28 cellular contexts compared by ENCODE assay signal in the genomic region with DNA sequence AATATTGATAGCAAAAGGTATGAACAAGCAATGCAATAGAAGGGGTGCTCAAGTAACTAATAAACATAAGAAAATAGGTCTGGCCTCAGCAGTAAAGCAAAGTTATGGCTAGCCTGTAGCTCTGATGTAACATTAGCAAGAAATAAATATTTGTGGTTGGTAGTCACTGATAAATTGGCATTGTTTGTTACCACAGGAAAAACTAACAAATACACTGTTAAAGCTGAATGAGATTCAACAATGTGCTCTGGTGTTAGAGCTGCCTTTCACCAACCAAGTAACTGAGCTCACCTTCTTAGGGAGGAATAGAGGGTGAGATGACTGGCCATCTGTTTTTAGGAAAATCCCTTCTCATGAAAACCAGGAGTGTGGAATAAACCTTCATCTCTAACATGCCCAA.
A peak's percentile ranks its signal among the peaks of the same experiment; 100 is the strongest.
DNase-seq lines count a peak whose midpoint lies in the region; ATAC-seq, FAIRE-seq and TF ChIP-seq lines count a peak whose summit lies in the region.
"Had no signal": no experiment of that assay in that cellular context is flagged by ENCODE, and none has a peak within 500 bp of the region (broad histone marks: within the 10 kb centered on the region; RNA-seq: fewer than 3 reads in every experiment).

No MANE protein-coding gene starts in this region.

- dilution Hi-C loops in mammary epithelial cell (cut with HindIII; ENCODE audit: low sequenced_read_pairs), result loop anchor here (5.0 kb wide), 1 partner anchor 34 kb away; no protein-coding TSS in a partner anchor

- no peak overlapping the region for H2AFZ ChIP-seq in mammary epithelial cell (ENCODE audit: low read depth, low read length)
- H2AFZ ChIP-seq: parathyroid adenoma had no signal

- no peak overlapping the region for H3K4me3 ChIP-seq in mammary epithelial cell (replicated peaks in 1 of 3; ENCODE audit: insufficient read depth in 1 of 3, low read depth in 2 of 3, low read length in 3 of 3)
- no peak overlapping the region for H3K4me3 ChIP-seq in cardiac fibroblast (replicated peaks in 1 of 2; ENCODE audit: low read depth in 2 of 2, low read length in 2 of 2)
- H3K4me3 ChIP-seq: body of pancreas, right atrium auricular region, testis had no signal

- BruUV-seq in mammary epithelial cell (replicated peaks; lab: Mats Ljungman, UMichigan), result no TSS peak
- no TSS peak for BruUV-seq in MCF 10A (replicated peaks; lab: Mats Ljungman, UMichigan)

- no peaks in the 10 kb centered on the region for H3K9me3 Mint-ChIP-seq in MCF 10A (ENCODE audit: unreplicated experiment)
- H3K9me3 Mint-ChIP-seq in natural killer cell, result no peaks in the 10 kb centered on the region
- H3K9me3 Mint-ChIP-seq: activated B cell treated with CpG ODN at 0.5 μM for 24 hours; stimulated activated naive CD8-positive, alpha-beta T cell treated with anti-CD3 and anti-CD28 coated beads, Interleukin-15, Interleukin-2, amounts not matched to agents 100 ng/mL and 50 ng/mL, for 24 hours had no signal

- H3K27me3 Mint-ChIP-seq in MCF 10A (ENCODE audit: insufficient read depth, unreplicated experiment) (no peaks in the 10 kb centered on the region), natural killer cell (ENCODE audit: low read depth in 2 of 2) (no peaks in the 10 kb centered on the region)
- H3K27me3 Mint-ChIP-seq: stimulated activated naive CD8-positive, alpha-beta T cell treated with anti-CD3 and anti-CD28 coated beads, Interleukin-15, Interleukin-2, amounts not matched to agents 100 ng/mL and 50 ng/mL, for 24 hours had no signal

- DNase-seq in mammary epithelial cell (peak; percentile 53), MCF 10A (ENCODE audit: unreplicated experiment) (no peak), cardiac fibroblast (ENCODE audit: low read depth in 2 of 2) (peak; percentile 62 to 71), foreskin keratinocyte (no peak), urothelium cell line (ENCODE audit: low spot score) (no peak), natural killer cell (no peak), hepatic stellate cell (ENCODE audit: low spot score) (no peak)
- no peak for DNase-seq in stimulated activated CD4-positive, alpha-beta T cell treated with anti-CD3 and anti-CD28 coated beads, Interleukin-2, amount 100 ng/mL, for 24 hours
- DNase-seq: activated B cell treated with CpG ODN at 0.5 μM for 24 hours; activated CD4-positive, alpha-beta T cell treated with anti-CD3 and anti-CD28 coated beads, Interleukin-2, amount 50 U/mL, for 1 hour; activated T-cell treated with anti-CD3 and anti-CD28 coated beads, Interleukin-2, amount 50 U/mL, for 48 hours; body of pancreas; Calu3; DMS79; foreskin fibroblast; GF-D8; head of caudate nucleus; Kasumi-1; NCI-H446; NCI-H748 treated with DMSO at 0.1 percent for 48 hours; RPMI8226; stimulated activated CD8-positive, alpha-beta memory T cell treated with anti-CD3 and anti-CD28 coated beads, Interleukin-4, amount 100 ng/mL, for 48 hours; T-helper 1 cell; testis had no signal

- no peaks in the 10 kb centered on the region for H3K36me3 ChIP-seq in mammary epithelial cell (ENCODE audit: insufficient read depth, low read length)
- H3K36me3 ChIP-seq: right atrium auricular region had no signal

- H3K27me3 ChIP-seq in mammary epithelial cell (ENCODE audit: insufficient read depth, low read length), result no peaks in the 10 kb centered on the region
- no peaks in the 10 kb centered on the region for H3K27me3 ChIP-seq in foreskin keratinocyte
- H3K27me3 ChIP-seq: body of pancreas, right atrium auricular region, testis had no signal

- H3K36me3 Mint-ChIP-seq in MCF 10A (ENCODE audit: insufficient read depth, unreplicated experiment), result no peaks in the 10 kb centered on the region
- no peaks in the 10 kb centered on the region for H3K36me3 Mint-ChIP-seq in natural killer cell

- POLR2A ChIA-PET in MCF 10A (lab: Yijun Ruan, JAX), result interaction anchor here (0.7 to 1.5 kb wide), 3 partner anchors 11 to 12 kb away, joined by 3 to 4 read pairs (median 4); no protein-coding TSS in a partner anchor

- H3K4me1 ChIP-seq in mammary epithelial cell (ENCODE audit: insufficient read depth, low read length), result no peaks in the 10 kb centered on the region
- peaks cover 3% of the 10 kb centered on the region for H3K4me1 ChIP-seq in foreskin keratinocyte
- H3K4me1 ChIP-seq: body of pancreas, parathyroid adenoma, right atrium auricular region, testis had no signal

- in situ Hi-C loops in mammary epithelial cell (cut with MboI; ENCODE audit: low sequenced_read_pairs in 2 of 2), result no loop called here

- H3K27ac ChIP-seq in mammary epithelial cell (ENCODE audit: insufficient read depth, low read depth, low read length), result no peak overlapping the region
- no peak overlapping the region for H3K27ac ChIP-seq in foreskin keratinocyte
- H3K27ac ChIP-seq: 22Rv1, body of pancreas, parathyroid adenoma, right atrium auricular region, testis had no signal

- H3K4me3 Mint-ChIP-seq in MCF 10A (ENCODE audit: unreplicated experiment), result no peak overlapping the region
- H3K4me3 Mint-ChIP-seq in natural killer cell, result no peak overlapping the region
- H3K4me3 Mint-ChIP-seq: activated B cell treated with CpG ODN at 0.5 μM for 24 hours; stimulated activated naive CD8-positive, alpha-beta T cell treated with anti-CD3 and anti-CD28 coated beads, Interleukin-15, Interleukin-2, amounts not matched to agents 100 ng/mL and 50 ng/mL, for 24 hours had no signal

- no peaks in the 10 kb centered on the region for H3K4me1 Mint-ChIP-seq in MCF 10A (ENCODE audit: insufficient read depth, unreplicated experiment)
- no peaks in the 10 kb centered on the region for H3K4me1 Mint-ChIP-seq in natural killer cell
- H3K4me1 Mint-ChIP-seq: activated B cell treated with CpG ODN at 0.5 μM for 24 hours had no signal

- H3K9ac ChIP-seq in mammary epithelial cell (ENCODE audit: insufficient read depth, low read length), result no peak overlapping the region
- H3K9ac ChIP-seq: parathyroid adenoma had no signal

- H3K9me3 ChIP-seq in mammary epithelial cell (replicated peaks; ENCODE audit: insufficient read depth, low read length), result no peaks in the 10 kb centered on the region
- H3K9me3 ChIP-seq: body of pancreas, right atrium auricular region, testis had no signal

- no peak overlapping the region for H3K27ac Mint-ChIP-seq in MCF 10A (ENCODE audit: low read depth, unreplicated experiment)
- H3K27ac Mint-ChIP-seq in natural killer cell, result no peak overlapping the region
- H3K27ac Mint-ChIP-seq: activated B cell treated with CpG ODN at 0.5 μM for 24 hours; stimulated activated naive CD8-positive, alpha-beta T cell treated with anti-CD3 and anti-CD28 coated beads, Interleukin-15, Interleukin-2, amounts not matched to agents 100 ng/mL and 50 ng/mL, for 24 hours had no signal

- H3K79me2 ChIP-seq in mammary epithelial cell (ENCODE audit: insufficient read depth, low read length), result no peaks in the 10 kb centered on the region
- H3K79me2 ChIP-seq: parathyroid adenoma had no signal

- CTCF ChIA-PET in mammary epithelial cell (lab: Charles Lee; ENCODE audit: low non-redundant PET), result no interaction called here
- CTCF ChIA-PET in MCF 10A (lab: Yijun Ruan, JAX), result interaction anchor here (0.6 kb wide), 1 partner anchor 55 kb away, joined by 4 read pairs; no protein-coding TSS in a partner anchor

- ATAC-seq in foreskin keratinocyte, result peak; percentile 50
- ATAC-seq in natural killer cell, result no peak
- ATAC-seq: body of pancreas had no signal

- intact Hi-C loops in mammary epithelial cell (cut with micrococcal nuclease), result no loop called here
- intact Hi-C loops in MCF 10A (cut with micrococcal nuclease), result no loop called here
- intact Hi-C loops in natural killer cell (cut with micrococcal nuclease), result no loop called here

- peak; percentile 44 for FAIRE-seq in urothelium cell line (lab: Jason Lieb, UNC)

- H3K4me2 ChIP-seq in mammary epithelial cell (ENCODE audit: insufficient read depth, low read depth, low read length), result no peak overlapping the region

- H4K20me1 ChIP-seq in mammary epithelial cell (ENCODE audit: insufficient read depth, low read length), result no peaks in the 10 kb centered on the region

- TF ChIP-seq CTCF in mammary epithelial cell (conservative IDR thresholded peaks at IDR 0.05 in 1 of 2, IDR thresholded peaks at IDR 0.05 in 1 of 2; ENCODE audit: extremely low read depth in 1 of 2, insufficient read depth in 1 of 2, low read depth in 1 of 2, low read length in 2 of 2) (no peak), MCF 10A (IDR thresholded peaks at IDR 0.05; ENCODE audit: unreplicated experiment) (no peak), cardiac fibroblast (IDR thresholded peaks at IDR 0.05; ENCODE audit: low read depth, low read length) (no peak), foreskin keratinocyte (conservative IDR thresholded peaks at IDR 0.05) (no peak), natural killer cell (IDR thresholded peaks at IDR 0.05) (no peak)

Comparison
In these comparisons a context has a peak if more than half of its experiments do, and no peak if none do; other contexts are left out.
1. DNase-seq: peak in mammary epithelial cell (single experiment) and cardiac fibroblast (2 of 2); none in MCF 10A (single experiment), foreskin keratinocyte (0 of 2), urothelium cell line (single experiment), natural killer cell (single experiment), stimulated activated CD4-positive, alpha-beta T cell treated with anti-CD3 and anti-CD28 coated beads, Interleukin-2, amount 100 ng/mL, for 24 hours (0 of 2) and hepatic stellate cell (single experiment).